In the genomic region with DNA sequence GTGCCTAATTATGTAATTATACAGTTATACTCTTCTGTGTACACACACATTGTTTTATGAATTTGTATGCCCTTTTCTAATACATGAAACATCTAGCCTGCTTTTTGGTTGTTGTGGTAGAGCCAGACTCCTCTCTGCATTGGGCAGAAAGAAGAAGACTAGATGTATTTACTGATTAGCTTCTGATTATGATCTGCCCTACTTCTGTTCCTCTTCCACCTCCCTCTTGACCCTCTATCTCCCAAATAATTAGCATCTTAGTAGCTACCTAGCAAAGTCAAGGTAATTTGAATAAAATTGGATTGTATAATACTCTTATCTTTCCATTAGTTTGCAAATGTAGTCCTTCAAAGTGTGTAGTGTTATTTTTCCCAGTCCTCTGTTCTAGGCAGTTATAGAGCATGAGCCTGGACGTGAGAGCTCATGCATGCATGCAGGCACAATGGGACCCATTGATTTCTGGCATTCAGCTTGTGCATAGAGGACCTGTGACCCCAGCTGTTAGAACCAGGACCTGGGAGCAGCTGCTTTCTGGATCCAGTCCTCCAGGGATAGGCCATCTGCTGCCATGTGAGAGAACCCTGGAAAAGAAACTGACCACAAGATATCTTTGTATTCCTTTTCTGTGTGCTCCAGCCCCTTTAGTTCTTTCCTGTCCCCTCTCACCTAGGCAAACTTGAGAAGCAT, we compare ENCODE assay signal across 15 cellular contexts.
DNase-seq lines count a peak whose midpoint lies in the region; TF ChIP-seq lines count a peak whose summit lies in the region.
"Had no signal": no experiment of that assay in that cellular context is flagged by ENCODE, and none has a peak within 500 bp of the region (broad histone marks: within the 10 kb centered on the region; RNA-seq: fewer than 3 reads in every experiment).

No MANE protein-coding gene starts in this region.

- H3K9ac ChIP-seq in mammary epithelial cell (ENCODE audit: insufficient read depth, low read length): no peak overlapping the region

- no peak overlapping the region for H2AFZ ChIP-seq in mammary epithelial cell (ENCODE audit: low read depth, low read length)

- no peak overlapping the region for H3K4me2 ChIP-seq in mammary epithelial cell (ENCODE audit: insufficient read depth, low read depth, low read length)

- no peaks in the 10 kb centered on the region for H3K9me3 ChIP-seq in mammary epithelial cell (replicated peaks; ENCODE audit: insufficient read depth, low read length)
- H3K9me3 ChIP-seq: adrenal gland, left lung, thoracic aorta had no signal

- DNase-seq in NCI-H82 (lab: John Stamatoyannopoulos, UW) (peak; percentile 32), NCI-H82 treated with DMSO at 0.1 percent for 48 hours (lab: John Stamatoyannopoulos, UW; ENCODE audit: unreplicated experiment) (no peak), NCI-H1092 treated with DMSO at 0.1 percent for 48 hours (lab: John Stamatoyannopoulos, UW) (peak; percentile 29), dorsolateral prefrontal cortex (peak in 9 of 10 donors; percentile 35 to 82 (median 69)), progenitor cell of endocrine pancreas (ENCODE audit: low spot score, unreplicated experiment) (no peak), mammary epithelial cell (no peak), AG20443 (ENCODE audit: low spot score) (no peak)
- no peak for DNase-seq in stimulated activated CD4-positive, alpha-beta T cell treated with anti-CD3 and anti-CD28 coated beads, Interleukin-4, amount 100 ng/mL, for 4 hours
- DNase-seq: ACHN; activated CD4-positive, alpha-beta T cell treated with anti-CD3 and anti-CD28 coated beads, Interleukin-2, amount 50 U/mL, for 1 hour; foreskin fibroblast; left lung had no signal

- H3K9me3 Mint-ChIP-seq in progenitor cell of endocrine pancreas (ENCODE audit: low read depth): no peaks in the 10 kb centered on the region

- CTCF ChIA-PET in mammary epithelial cell (lab: Charles Lee; ENCODE audit: low non-redundant PET): no interaction called here

- H3K4me1 ChIP-seq in mammary epithelial cell (ENCODE audit: insufficient read depth, low read length): peaks cover 36% of the 10 kb centered on the region

- no peak overlapping the region for H3K4me3 Mint-ChIP-seq in progenitor cell of endocrine pancreas (ENCODE audit: low read depth)

- no TSS peak for BruUV-seq in mammary epithelial cell (replicated peaks; lab: Mats Ljungman, UMichigan)

- H3K27me3 ChIP-seq in dorsolateral prefrontal cortex: no peaks in the 10 kb centered on the region
- H3K27me3 ChIP-seq in mammary epithelial cell (ENCODE audit: insufficient read depth, low read length): no peaks in the 10 kb centered on the region
- H3K27me3 ChIP-seq: adrenal gland, left lung had no signal

- no peak overlapping the region for H3K4me3 ChIP-seq in dorsolateral prefrontal cortex
- H3K4me3 ChIP-seq in mammary epithelial cell (replicated peaks in 1 of 3; ENCODE audit: insufficient read depth in 1 of 3, low read depth in 2 of 3, low read length in 3 of 3): no peak overlapping the region
- H3K4me3 ChIP-seq: adrenal gland, left lung, SK-N-MC, thoracic aorta had no signal

- H3K27me3 Mint-ChIP-seq in progenitor cell of endocrine pancreas: no peaks in the 10 kb centered on the region

- peaks cover 83% of the 10 kb centered on the region for H3K79me2 ChIP-seq in mammary epithelial cell (ENCODE audit: insufficient read depth, low read length)

- WGBS in mammary epithelial cell (ENCODE audit: low coverage, missing lambda C conversion rate): 69% methylated on average over 1 of the region's 1 CpG

- dilution Hi-C loops in mammary epithelial cell (cut with HindIII; ENCODE audit: low sequenced_read_pairs): no loop called here

- in situ Hi-C loops in mammary epithelial cell (cut with MboI; ENCODE audit: low sequenced_read_pairs in 2 of 2): no loop called here

- H3K4me1 Mint-ChIP-seq in progenitor cell of endocrine pancreas (ENCODE audit: low read depth): peaks cover 24% of the 10 kb centered on the region

- peak in 1 of 56 donors; percentile 22 for TF ChIP-seq CTCF in dorsolateral prefrontal cortex (IDR thresholded peaks at IDR 0.05 in 54 of 56, conservative IDR thresholded peaks at IDR 0.05 in 2 of 56; ENCODE audit: low read depth in 1 of 56, partially characterized antibody in 56 of 56)
- no peak for TF ChIP-seq CTCF in progenitor cell of endocrine pancreas (IDR thresholded peaks at IDR 0.05; ENCODE audit: unreplicated experiment)
- no peak for TF ChIP-seq CTCF in mammary epithelial cell (conservative IDR thresholded peaks at IDR 0.05 in 1 of 2, IDR thresholded peaks at IDR 0.05 in 1 of 2; ENCODE audit: extremely low read depth in 1 of 2, insufficient read depth in 1 of 2, low read depth in 1 of 2, low read length in 2 of 2)

- intact Hi-C loops in dorsolateral prefrontal cortex (cut with DNase I): loop anchor here (5.0 kb wide), 1 partner anchor 76 kb away; a partner anchor contains a TSS
- intact Hi-C loops in mammary epithelial cell (cut with micrococcal nuclease): no loop called here

- H3K27ac ChIP-seq in dorsolateral prefrontal cortex (peak overlapping the region in 58 of 59 donors; percentile 19 to 94 (median 84)), mammary epithelial cell (ENCODE audit: insufficient read depth, low read depth, low read length) (no peak overlapping the region)
- H3K27ac ChIP-seq: adrenal gland, left lung, SK-N-MC, thoracic aorta had no signal

- H3K27ac Mint-ChIP-seq in progenitor cell of endocrine pancreas: peak overlapping the region; percentile 74

- H4K20me1 ChIP-seq in mammary epithelial cell (ENCODE audit: insufficient read depth, low read length): no peaks in the 10 kb centered on the region

- H3K36me3 ChIP-seq in mammary epithelial cell (ENCODE audit: insufficient read depth, low read length): peaks cover 2% of the 10 kb centered on the region
- H3K36me3 ChIP-seq: adrenal gland, thoracic aorta had no signal

- H3K36me3 Mint-ChIP-seq in progenitor cell of endocrine pancreas (ENCODE audit: insufficient read depth): no peaks in the 10 kb centered on the region

Comparison
In these comparisons a context has a peak if more than half of its experiments do, and no peak if none do; other contexts are left out.
1. DNase-seq: peak in NCI-H82 (single experiment), NCI-H1092 treated with DMSO at 0.1 percent for 48 hours (single experiment) and dorsolateral prefrontal cortex (9 of 10); none in NCI-H82 treated with DMSO at 0.1 percent for 48 hours (single experiment), progenitor cell of endocrine pancreas (single experiment), stimulated activated CD4-positive, alpha-beta T cell treated with anti-CD3 and anti-CD28 coated beads, Interleukin-4, amount 100 ng/mL, for 4 hours (0 of 2), mammary epithelial cell (single experiment) and AG20443 (single experiment).